Comparison of ENCODE assay signal across 8 cellular contexts in the genomic region with DNA sequence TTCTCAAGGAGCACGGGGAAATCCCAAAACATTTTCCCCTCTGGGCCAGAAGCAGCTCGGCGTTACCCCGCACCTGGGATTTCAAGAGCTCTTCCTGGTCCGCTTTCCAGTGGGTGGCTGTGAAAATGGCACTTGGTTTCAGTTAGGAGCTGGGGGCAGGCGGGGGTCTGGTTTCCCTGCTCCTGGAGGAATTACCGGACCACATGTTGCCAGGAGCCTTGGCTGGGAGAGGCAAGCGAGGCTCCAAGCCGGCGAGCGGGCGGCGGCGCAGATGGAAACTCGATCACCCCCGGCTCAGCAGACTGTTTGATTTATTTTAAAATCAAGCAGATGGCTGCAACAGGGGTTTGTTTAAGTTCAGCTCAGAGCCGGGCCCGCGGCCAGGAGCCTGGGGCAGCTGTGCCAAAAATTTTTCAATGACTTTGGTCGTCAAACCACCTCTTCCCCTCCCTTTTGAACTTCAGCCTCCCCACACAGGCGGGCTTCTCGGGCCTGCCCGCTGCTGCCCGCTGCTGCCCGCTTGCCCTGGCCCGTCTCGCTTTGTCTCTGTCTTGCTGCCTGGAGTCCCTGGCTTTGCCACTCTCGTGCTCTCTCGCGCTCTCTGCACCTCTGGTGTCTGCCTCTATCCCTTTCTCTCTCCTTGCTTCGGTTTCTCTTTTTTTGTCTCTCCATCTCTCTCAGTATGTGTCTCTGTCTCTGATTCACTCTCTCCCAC.
DNase-seq lines count a peak whose midpoint lies in the region; ATAC-seq and TF ChIP-seq lines count a peak whose summit lies in the region.

No MANE protein-coding gene starts in this region.

- peak; percentile 73 for DNase-seq in GM04504 (ENCODE audit: low read depth)
- peak; percentile 20 to 63 (median 59) for DNase-seq in Peyer's patch
- DNase-seq in fibroblast of mammary gland (ENCODE audit: low read depth) = peak; percentile 82
- DNase-seq in occipital lobe (lab: John Stamatoyannopoulos, UW) = peak; percentile 74
- DNase-seq in T-helper 2 cell = no peak
- no peak for DNase-seq in germinal center (ENCODE audit: low spot score)

- ATAC-seq in GM18861 (IDR thresholded peaks at IDR 0.05; ENCODE audit: unreplicated experiment) = no peak
- ATAC-seq in GM21447 (IDR thresholded peaks at IDR 0.05; ENCODE audit: unreplicated experiment) = no peak

- H3K4me3 ChIP-seq in Peyer's patch = peak overlapping the region in 2 of 4 donors; percentile 28 to 38
- peak overlapping the region; percentile 21 for H3K4me3 ChIP-seq in fibroblast of mammary gland (ENCODE audit: control insufficient read depth, low read depth, low read length)

- peak overlapping the region in 3 of 4 donors; percentile 14 to 46 (median 43) for H3K27ac ChIP-seq in Peyer's patch

- TF ChIP-seq CTCF in Peyer's patch (IDR thresholded peaks at IDR 0.05) = no peak
- no peak for TF ChIP-seq CTCF in fibroblast of mammary gland (conservative IDR thresholded peaks at IDR 0.05; ENCODE audit: control insufficient read depth, insufficient read depth, low read depth, low read length)

- H3K36me3 ChIP-seq in Peyer's patch = no peaks in the 10 kb centered on the region

- no peaks in the 10 kb centered on the region for H3K27me3 ChIP-seq in Peyer's patch

- no peaks in the 10 kb centered on the region for H3K9me3 ChIP-seq in Peyer's patch

- H3K4me1 ChIP-seq in Peyer's patch = peaks cover 0 to 21% (median 2%) of the 10 kb centered on the region in 4 donors

- TF ChIP-seq POLR2A in Peyer's patch (IDR thresholded peaks at IDR 0.05) = no peak

Comparison
In these comparisons a context has a peak if more than half of its experiments do, and no peak if none do; other contexts are left out.
1. DNase-seq: peak in GM04504 (single experiment), Peyer's patch (3 of 3), fibroblast of mammary gland (single experiment) and occipital lobe (single experiment); none in T-helper 2 cell (0 of 5) and germinal center (single experiment).